ENCODE assay signal across 7 cellular contexts in the genomic region with DNA sequence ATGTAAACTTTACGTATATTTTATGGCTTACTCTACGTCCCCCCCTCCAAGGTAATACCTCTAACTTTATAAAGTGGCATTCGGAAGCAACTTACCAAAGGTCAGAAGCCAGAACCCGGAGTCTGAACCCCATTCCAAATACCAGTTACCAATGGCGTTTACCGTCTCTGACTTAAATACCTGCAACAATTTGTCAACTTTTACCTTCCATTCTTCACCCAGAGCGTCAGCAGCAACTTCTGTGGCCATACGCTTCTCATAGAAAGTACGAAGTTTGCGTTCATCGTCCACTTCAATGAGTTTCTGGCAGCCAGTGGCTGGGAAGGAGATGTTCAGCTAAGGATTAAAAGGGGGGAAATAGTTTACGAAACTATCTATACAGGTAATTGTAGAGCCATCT. TPM values are rescaled to one million over a fixed set of nuclear protein-coding genes. Genes with fewer than 3 reads are reported as not detected.
DNase-seq lines count a peak whose midpoint lies in the region; ATAC-seq lines count a peak whose summit lies in the region.

No MANE protein-coding gene starts in this region.

- no peaks in the 10 kb centered on the region for H3K9me3 Mint-ChIP-seq in activated T-cell treated with anti-CD3 and anti-CD28 coated beads, Interleukin-2, amount 50 U/mL, for 24 hours
- no peaks in the 10 kb centered on the region for H3K9me3 Mint-ChIP-seq in stimulated activated memory B cell treated with anti-CD40 and anti-IgM and Interleukin-4, amounts not matched to agents 10 μg/mL and 1 μg/mL and 100 μg/mL, for 72 hours

- peak overlapping the region; percentile 100 for H3K27ac Mint-ChIP-seq in activated T-cell treated with anti-CD3 and anti-CD28 coated beads, Interleukin-2, amount 50 U/mL, for 24 hours
- peak overlapping the region; percentile 93 for H3K27ac Mint-ChIP-seq in stimulated activated memory B cell treated with anti-CD40 and anti-IgM and Interleukin-4, amounts not matched to agents 10 μg/mL and 1 μg/mL and 100 μg/mL, for 72 hours

- H3K4me3 Mint-ChIP-seq in activated T-cell treated with anti-CD3 and anti-CD28 coated beads, Interleukin-2, amount 50 U/mL, for 24 hours: peak overlapping the region; percentile 100
- H3K4me3 Mint-ChIP-seq in stimulated activated memory B cell treated with anti-CD40 and anti-IgM and Interleukin-4, amounts not matched to agents 10 μg/mL and 1 μg/mL and 100 μg/mL, for 72 hours: peak overlapping the region; percentile 89

- H3K36me3 ChIP-seq in HUES48 (ENCODE audit: control insufficient read depth, insufficient read depth, low read length) (peaks cover 52% of the 10 kb centered on the region), iPS DF 6.9 (ENCODE audit: control insufficient read depth, insufficient read depth, low read length) (peaks cover 37% of the 10 kb centered on the region)

- no peaks in the 10 kb centered on the region for H3K4me1 ChIP-seq in HUES48 (ENCODE audit: control insufficient read depth, insufficient read depth, low read length)
- H3K4me1 ChIP-seq in iPS DF 6.9 (ENCODE audit: control insufficient read depth, insufficient read depth, low read length): no peaks in the 10 kb centered on the region

- H3K36me3 Mint-ChIP-seq in activated T-cell treated with anti-CD3 and anti-CD28 coated beads, Interleukin-2, amount 50 U/mL, for 24 hours (ENCODE audit: low read depth): peaks cover 72% of the 10 kb centered on the region
- peaks cover 63% of the 10 kb centered on the region for H3K36me3 Mint-ChIP-seq in stimulated activated memory B cell treated with anti-CD40 and anti-IgM and Interleukin-4, amounts not matched to agents 10 μg/mL and 1 μg/mL and 100 μg/mL, for 72 hours

- H3K9me3 ChIP-seq in HUES48 (ENCODE audit: control insufficient read depth, insufficient read depth, low read length) (no peaks in the 10 kb centered on the region), iPS DF 6.9 (ENCODE audit: control insufficient read depth, insufficient read depth, low read length) (no peaks in the 10 kb centered on the region)

- H3K27ac ChIP-seq in HUES48 (ENCODE audit: low read depth, low read length) (peak overlapping the region; percentile 95), iPS DF 6.9 (ENCODE audit: low read length) (no peak overlapping the region)

- H3K4me3 ChIP-seq in HUES48 (ENCODE audit: low read depth, low read length) (peak overlapping the region; percentile 99), iPS DF 6.9 (ENCODE audit: low read length) (peak overlapping the region; percentile 69; the same call in 1 of the 2 replicates)

- DNase-seq in activated T-cell treated with anti-CD3 and anti-CD28 coated beads, Interleukin-2, amount 50 U/mL, for 24 hours: no peak
- DNase-seq in iPS DF 6.9 (ENCODE audit: low read depth, low spot score): no peak
- no peak for DNase-seq in stimulated activated CD4-positive, alpha-beta T cell treated with anti-CD3 and anti-CD28 coated beads, Interleukin-4, amount 100 ng/mL, for 4 hours
- no peak for DNase-seq in mesenteric fat pad (ENCODE audit: low spot score)

- ATAC-seq in stimulated activated memory B cell treated with anti-CD40 and anti-IgM and Interleukin-4, amounts not matched to agents 10 μg/mL and 1 μg/mL and 100 μg/mL, for 72 hours: no peak
- ATAC-seq in GM21423 (IDR thresholded peaks at IDR 0.05; ENCODE audit: unreplicated experiment): no peak

- no CpG with 5 or more reads among the region's 12 CpGs for WGBS in iPS DF 6.9 (ENCODE audit: insufficient coverage, insufficient read length)

- H3K27me3 ChIP-seq in HUES48 (ENCODE audit: control insufficient read depth, insufficient read depth, low read length): no peaks in the 10 kb centered on the region
- H3K27me3 ChIP-seq in iPS DF 6.9 (ENCODE audit: control insufficient read depth, insufficient read depth, low read length): no peaks in the 10 kb centered on the region

- no peaks in the 10 kb centered on the region for H3K27me3 Mint-ChIP-seq in activated T-cell treated with anti-CD3 and anti-CD28 coated beads, Interleukin-2, amount 50 U/mL, for 24 hours
- no peaks in the 10 kb centered on the region for H3K27me3 Mint-ChIP-seq in stimulated activated memory B cell treated with anti-CD40 and anti-IgM and Interleukin-4, amounts not matched to agents 10 μg/mL and 1 μg/mL and 100 μg/mL, for 72 hours

- H3K9ac ChIP-seq in HUES48 (ENCODE audit: low read depth, low read length): peak overlapping the region; percentile 98

- peaks cover 45% of the 10 kb centered on the region for H3K4me1 Mint-ChIP-seq in activated T-cell treated with anti-CD3 and anti-CD28 coated beads, Interleukin-2, amount 50 U/mL, for 24 hours (ENCODE audit: low read depth)
- H3K4me1 Mint-ChIP-seq in stimulated activated memory B cell treated with anti-CD40 and anti-IgM and Interleukin-4, amounts not matched to agents 10 μg/mL and 1 μg/mL and 100 μg/mL, for 72 hours: peaks cover 51% of the 10 kb centered on the region

RNA-seq across cellular contexts. Expression of a gene that starts 0.8 kb away (rescaled TPM):
- total RNA-seq in mesenteric fat pad: 1,888 TPM

RNA-seq across cellular contexts. Expression of a gene that starts 29.5 kb away (rescaled TPM):
- 20.5 TPM for total RNA-seq in mesenteric fat pad
